ENCODE assay signal across 15 cellular contexts in genomic region chr1:81478217-81478616, GRCh38.
DNase-seq lines count a peak whose midpoint lies in the region; ATAC-seq and TF ChIP-seq lines count a peak whose summit lies in the region.
"Had no signal": no experiment of that assay in that cellular context is flagged by ENCODE, and none has a peak within 500 bp of the region (broad histone marks: within the 10 kb centered on the region; RNA-seq: fewer than 3 reads in every experiment).

No MANE protein-coding gene starts in this region.

- ATAC-seq in left lung (peak; percentile 17), HG02678 (IDR thresholded peaks at IDR 0.05; ENCODE audit: unreplicated experiment) (no peak), GM18861 (IDR thresholded peaks at IDR 0.05; ENCODE audit: unreplicated experiment) (no peak)
- ATAC-seq: activated CD8-positive, alpha-beta T cell treated with anti-CD3 and anti-CD28 coated beads for 36 hours; K562 had no signal

- intact Hi-C loops in left lung (cut with DNase I), result no loop called here

- H3K36me3 ChIP-seq in left lung (no peaks in the 10 kb centered on the region), subcutaneous abdominal adipose tissue (ENCODE audit: control insufficient read depth in 5 of 5, insufficient read depth in 5 of 5, low read length in 5 of 5) (no peaks in the 10 kb centered on the region)
- H3K36me3 ChIP-seq: Peyer's patch had no signal

- no peak for TF ChIP-seq CTCF in coronary artery (IDR thresholded peaks at IDR 0.05)
- no peak for TF ChIP-seq CTCF in left lung (IDR thresholded peaks at IDR 0.05)

- H3K27me3 ChIP-seq in left lung (no peaks in the 10 kb centered on the region), subcutaneous abdominal adipose tissue (ENCODE audit: control insufficient read depth in 5 of 5, insufficient read depth in 4 of 5, low read length in 5 of 5) (no peaks in the 10 kb centered on the region)
- H3K27me3 ChIP-seq: Peyer's patch had no signal

- DNase-seq in NCI-H2196 (lab: John Stamatoyannopoulos, UW; ENCODE audit: unreplicated experiment) (peak; percentile 73), coronary artery (ENCODE audit: low spot score) (no peak), left lung (no peak), dermis blood vessel endothelial cell (no peak), ecto neural progenitor cell (ENCODE audit: low spot score) (no peak)
- DNase-seq: activated CD8-positive, alpha-beta T cell treated with anti-CD3 and anti-CD28 coated beads for 36 hours; activated naive CD4-positive, alpha-beta T cell; NCI-H187 treated with DMSO at 0.1 percent for 48 hours; Peyer's patch; stimulated activated CD4-positive, alpha-beta T cell treated with anti-CD3 and anti-CD28 coated beads, Interleukin-12 subunit alpha, Interleukin-12 subunit beta, amount 100 ng/mL, for 4 hours; trophoblast cell had no signal

- H3K4me3 ChIP-seq in coronary artery (peak overlapping the region; percentile 56), left lung (no peak overlapping the region), subcutaneous abdominal adipose tissue (ENCODE audit: low read depth in 1 of 5, low read length in 5 of 5) (peak overlapping the region in 3 of 5 donors; percentile 5 to 31 (median 9))
- H3K4me3 ChIP-seq: K562 had no signal

- H3K9me3 ChIP-seq in left lung (no peaks in the 10 kb centered on the region), subcutaneous abdominal adipose tissue (ENCODE audit: control insufficient read depth in 5 of 5, low read length in 5 of 5) (no peaks in the 10 kb centered on the region)
- H3K9me3 ChIP-seq: Peyer's patch had no signal

- H3K9ac ChIP-seq in subcutaneous abdominal adipose tissue (ENCODE audit: low read length in 5 of 5), result no peak overlapping the region

- peaks cover 0 to 4% of the 10 kb centered on the region in 2 donors for H3K4me1 ChIP-seq in left lung
- peaks cover 0 to 5% (median 4%) of the 10 kb centered on the region in 5 donors for H3K4me1 ChIP-seq in subcutaneous abdominal adipose tissue (ENCODE audit: control insufficient read depth in 5 of 5, insufficient read depth in 5 of 5, low read length in 5 of 5)
- H3K4me1 ChIP-seq: Peyer's patch had no signal

- H3K27ac ChIP-seq in coronary artery, result no peak overlapping the region
- peak overlapping the region in 1 of 2 donors; percentile 20 for H3K27ac ChIP-seq in left lung
- no peak overlapping the region for H3K27ac ChIP-seq in subcutaneous abdominal adipose tissue (ENCODE audit: low read depth, low read length)
- H3K27ac ChIP-seq: Peyer's patch had no signal

Comparison
In these comparisons a context has a peak if more than half of its experiments do, and no peak if none do; other contexts are left out.
1. H3K4me3 ChIP-seq: peak in coronary artery (single experiment) and subcutaneous abdominal adipose tissue (3 of 5); none in left lung (0 of 2).